In genomic region chr18:35827275-35827929, GRCh38 we compare ENCODE assay signal across 16 cellular contexts.
A peak's percentile ranks its signal among the peaks of the same experiment; 100 is the strongest.
DNase-seq lines count a peak whose midpoint lies in the region; ATAC-seq and TF ChIP-seq lines count a peak whose summit lies in the region.
"Had no signal": no experiment of that assay in that cellular context is flagged by ENCODE, and none has a peak within 500 bp of the region (broad histone marks: within the 10 kb centered on the region; RNA-seq: fewer than 3 reads in every experiment).

No MANE protein-coding gene starts in this region.

- peak; percentile 52 for ATAC-seq in HG02973 (IDR thresholded peaks at IDR 0.05; ENCODE audit: unreplicated experiment)
- ATAC-seq in heart left ventricle, result no peak

- TF ChIP-seq EP300 in tibial nerve (IDR thresholded peaks at IDR 0.05), result no peak

- H3K9me3 ChIP-seq in tibial nerve (peaks cover 0 to 9% (median 0%) of the 10 kb centered on the region in 4 donors), heart left ventricle (peaks cover 0 to 19% (median 6%) of the 10 kb centered on the region in 12 donors)
- H3K9me3 ChIP-seq: adrenal gland had no signal

- intact Hi-C loops in heart left ventricle (cut with DNase I), result no loop called here

- TF ChIP-seq CTCF in tibial nerve (IDR thresholded peaks at IDR 0.05), result no peak
- no peak for TF ChIP-seq CTCF in heart left ventricle (IDR thresholded peaks at IDR 0.05)

- DNase-seq in NCI-H2196 (lab: John Stamatoyannopoulos, UW; ENCODE audit: unreplicated experiment) (peak; percentile 3), NCI-H2196 treated with DMSO at 0.1 percent for 48 hours (lab: John Stamatoyannopoulos, UW; ENCODE audit: unreplicated experiment) (no peak), NCI-H748 (lab: John Stamatoyannopoulos, UW; ENCODE audit: unreplicated experiment) (peak; percentile 89), iPS-NIHi7 (ENCODE audit: extremely low spot score) (peak; percentile 79), tibial nerve (ENCODE audit: low spot score in 2 of 2) (no peak), Ammon's horn (ENCODE audit: low spot score) (no peak), heart left ventricle (no peak)
- DNase-seq: adrenal gland; CD8-positive, alpha-beta memory T cell; IMR-90; NCI-H1694 treated with DMSO at 0.1 percent for 48 hours; nephron progenitor cell; upper lobe of left lung had no signal

- H3K4me3 ChIP-seq in tibial nerve, result no peak overlapping the region
- H3K4me3 ChIP-seq in heart left ventricle, result no peak overlapping the region
- H3K4me3 ChIP-seq: adrenal gland, skin epidermis, upper lobe of left lung had no signal

- no peaks in the 10 kb centered on the region for H3K4me1 ChIP-seq in tibial nerve
- H3K4me1 ChIP-seq in heart left ventricle, result no peaks in the 10 kb centered on the region
- H3K4me1 ChIP-seq: adrenal gland had no signal

- no peak overlapping the region for H3K27ac ChIP-seq in tibial nerve
- H3K27ac ChIP-seq in heart left ventricle, result no peak overlapping the region
- H3K27ac ChIP-seq: 22Rv1, adrenal gland, skin epidermis, upper lobe of left lung had no signal

- H3K36me3 ChIP-seq in tibial nerve (no peaks in the 10 kb centered on the region), heart left ventricle (no peaks in the 10 kb centered on the region)
- H3K36me3 ChIP-seq: adrenal gland, upper lobe of left lung had no signal

- TF ChIP-seq POLR2A in tibial nerve (IDR thresholded peaks at IDR 0.05), result no peak
- no peak for TF ChIP-seq POLR2A in heart left ventricle (IDR thresholded peaks at IDR 0.05)

- H3K27me3 ChIP-seq in tibial nerve (no peaks in the 10 kb centered on the region), heart left ventricle (no peaks in the 10 kb centered on the region)
- H3K27me3 ChIP-seq: adrenal gland, upper lobe of left lung had no signal

Comparison
In these comparisons a context has a peak if more than half of its experiments do, and no peak if none do; other contexts are left out.
1. DNase-seq: peak in NCI-H2196 (single experiment), NCI-H748 (single experiment) and iPS-NIHi7 (single experiment); none in NCI-H2196 treated with DMSO at 0.1 percent for 48 hours (single experiment), tibial nerve (0 of 2), Ammon's horn (single experiment) and heart left ventricle (0 of 5).